ENCODE assay signal across 31 cellular contexts in the genomic region with DNA sequence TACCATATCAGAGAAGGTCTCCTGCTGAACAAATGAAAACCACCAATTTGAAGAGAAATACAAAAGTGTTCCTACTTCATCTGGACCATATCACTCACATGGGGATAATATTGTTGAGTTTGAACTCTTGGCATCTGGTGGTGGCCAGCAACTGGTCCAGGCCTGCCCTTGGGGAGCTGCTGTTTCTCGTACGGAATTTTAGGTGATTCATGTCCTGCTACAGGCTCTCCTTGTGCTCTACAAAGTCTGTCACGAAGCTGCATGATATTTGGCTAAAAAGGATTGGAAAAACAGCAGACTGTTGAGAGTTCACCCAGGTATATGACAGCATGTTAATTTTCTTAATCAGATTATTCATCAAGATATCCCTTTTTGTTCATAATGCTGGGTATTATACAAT.
"Had no signal": no experiment of that assay in that cellular context is flagged by ENCODE, and none has a peak within 500 bp of the region (broad histone marks: within the 10 kb centered on the region; RNA-seq: fewer than 3 reads in every experiment).

No MANE protein-coding gene starts in this region.

- H3K4me1 ChIP-seq: Peyer's patch, SJSA1 had no signal

- H3K27me3 ChIP-seq: brain microvascular endothelial cell, Peyer's patch, SJSA1 had no signal

- H3K9me3 ChIP-seq: Peyer's patch, SJSA1, SK-N-SH had no signal

- H3K27ac ChIP-seq: brain microvascular endothelial cell, KMS-11, Peyer's patch, SJSA1 had no signal

- H3K9ac ChIP-seq: KMS-11, SK-N-SH had no signal

- H3K4me3 ChIP-seq: Peyer's patch, SJSA1 had no signal

- FAIRE-seq: TTC549 had no signal

- ATAC-seq: activated CD8-positive, alpha-beta memory T cell treated with anti-CD3 and anti-CD28 coated beads, Interleukin-2, amount 10 ng/mL, durations not matched to agents 7 days and 5 days; activated T-cell treated with anti-CD3 and anti-CD28 coated beads, Interleukin-2, amount 50 U/mL, for 72 hours; activated T-helper 17 cell treated with anti-CD3 and anti-CD28 coated beads, Interleukin-2, amount 50 U/mL, for 72 hours; PC-3 had no signal

- H3K4me2 ChIP-seq: KMS-11, SK-N-SH had no signal

- DNase-seq: activated CD4-positive, alpha-beta T cell treated with anti-CD3 and anti-CD28 coated beads, Interleukin-2, amount 10 ng/mL, durations not matched to agents 7 days and 5 days; activated CD4-positive, alpha-beta T cell treated with anti-CD3 and anti-CD28 coated beads, Interleukin-2, amount 50 U/mL, for 48 hours; activated CD8-positive, alpha-beta memory T cell treated with anti-CD3 and anti-CD28 coated beads for 24 hours; activated CD8-positive, alpha-beta memory T cell treated with anti-CD3 and anti-CD28 coated beads, Interleukin-2, amount 10 ng/mL, durations not matched to agents 7 days and 5 days; activated CD8-positive, alpha-beta memory T cell treated with anti-CD3 and anti-CD28 coated beads, Interleukin-2, amount 50 U/mL, for 48 hours; activated effector memory CD4-positive, alpha-beta T cell treated with anti-CD3 and anti-CD28 coated beads, Interleukin-2, amount 50 U/mL, for 16 hours; activated naive CD4-positive, alpha-beta T cell; activated naive CD4-positive, alpha-beta T cell treated with anti-CD3 and anti-CD28 coated beads, Interleukin-2, amount 50 U/mL, for 16 hours; activated naive CD8-positive, alpha-beta T cell treated with anti-CD3 and anti-CD28 coated beads for 36 hours; activated T-cell treated with anti-CD3 and anti-CD28 coated beads, Interleukin-2, amount 50 U/mL, for 1 hour; activated T-cell treated with anti-CD3 and anti-CD28 coated beads, Interleukin-2, amount 50 U/mL, for 72 hours; amniotic stem cell; aorta; brain microvascular endothelial cell; NCI-H1105; NCI-H1417 treated with DMSO at 0.1 percent for 48 hours; NCI-H187 treated with DMSO at 0.1 percent for 48 hours; NCI-H2081; NCI-H2171 treated with DMSO at 0.1 percent for 48 hours; NCI-H226; NCI-H446 treated with DMSO at 0.1 percent for 48 hours; NCI-H524; NK-92 treated with Interleukin-12 subunit alpha and Interleukin-12 subunit beta, amount 100 ng/mL, for 24 hours; PC-3; Peyer's patch; SHP77; SK-N-SH had no signal
